In the genomic region with DNA sequence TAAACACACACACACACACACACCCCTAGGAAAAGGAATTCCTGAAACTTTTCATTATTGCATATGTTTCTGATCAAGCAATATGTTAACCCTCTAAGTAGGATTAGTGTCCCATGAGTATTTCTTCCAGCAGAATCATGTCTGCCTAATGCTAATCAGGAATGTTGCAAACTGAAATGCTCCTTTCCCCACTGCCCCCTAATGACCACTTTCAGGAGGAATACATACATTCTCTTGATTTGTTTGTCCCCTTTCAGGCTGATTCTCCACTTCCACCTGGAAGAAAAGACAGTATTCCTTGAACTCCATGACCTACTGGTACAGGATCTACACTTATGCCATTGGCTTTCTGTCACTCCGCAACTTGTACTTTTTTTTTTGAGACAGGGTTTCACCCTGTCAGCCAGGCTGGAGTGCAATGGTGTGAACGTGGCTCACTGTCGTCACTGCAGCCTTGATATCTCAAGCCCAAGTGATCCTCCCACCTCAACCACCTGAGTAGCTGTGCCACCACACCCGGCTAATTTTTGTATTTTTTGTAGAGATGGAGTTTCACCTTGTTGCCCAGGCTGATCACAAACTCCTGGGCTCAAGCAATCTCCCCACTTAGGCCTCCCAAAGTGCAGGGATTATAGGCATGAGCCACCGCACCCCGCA, we compare ENCODE assay signal across 18 cellular contexts. TPM values are rescaled to one million over a fixed set of nuclear protein-coding genes. Genes with fewer than 3 reads are reported as not detected.
A peak's percentile ranks its signal among the peaks of the same experiment; 100 is the strongest.
DNase-seq lines count a peak whose midpoint lies in the region; ATAC-seq and TF ChIP-seq lines count a peak whose summit lies in the region.
"Had no signal": no experiment of that assay in that cellular context is flagged by ENCODE, and none has a peak within 500 bp of the region (broad histone marks: within the 10 kb centered on the region; RNA-seq: fewer than 3 reads in every experiment).

No MANE protein-coding gene starts in this region.

- H3K27ac Mint-ChIP-seq in endodermal cell, result peak overlapping the region; percentile 36
- peak overlapping the region; percentile 64 for H3K27ac Mint-ChIP-seq in stimulated activated memory B cell treated with anti-CD40 and anti-IgM and Interleukin-4, amounts not matched to agents 10 μg/mL and 1 μg/mL and 100 μg/mL, for 72 hours

- H3K4me1 ChIP-seq in OCI-LY3 (ENCODE audit: low read length) (peaks cover 45% of the 10 kb centered on the region), endodermal cell (ENCODE audit: control insufficient read depth, insufficient read depth, low read length) (no peaks in the 10 kb centered on the region)

- 90 to 98% methylated on average over 6 of the region's 6 CpGs for WGBS in endodermal cell (ENCODE audit: insufficient coverage in 1 of 2, insufficient read length in 1 of 2), 2 experiments

- H3K9ac ChIP-seq in OCI-LY3 (ENCODE audit: low read length), result no peak overlapping the region
- H3K9ac ChIP-seq in endodermal cell (ENCODE audit: extremely low read depth, low read length, poor library complexity, severe bottlenecking), result no peak overlapping the region
- H3K9ac ChIP-seq: KMS-11 had no signal

- no peak overlapping the region for H3K4me2 ChIP-seq in OCI-LY3 (ENCODE audit: low read length)
- H3K4me2 ChIP-seq: KMS-11 had no signal

- peaks cover 36% of the 10 kb centered on the region for H3K36me3 Mint-ChIP-seq in endodermal cell (ENCODE audit: low read depth)
- peaks cover 44% of the 10 kb centered on the region for H3K36me3 Mint-ChIP-seq in stimulated activated memory B cell treated with anti-CD40 and anti-IgM and Interleukin-4, amounts not matched to agents 10 μg/mL and 1 μg/mL and 100 μg/mL, for 72 hours

- DNase-seq in left ventricle myocardium superior, result no peak
- no peak for DNase-seq in cardiac septum (ENCODE audit: low spot score)
- no peak for DNase-seq in endodermal cell
- DNase-seq in glomerular visceral epithelial cell (ENCODE audit: extremely low spot score), result no peak
- DNase-seq: ACHN; CD8-positive, alpha-beta memory T cell; GF-D8; GOT3; MG63; NCI-H1092 treated with DMSO at 0.1 percent for 48 hours; NCI-H1694; NCI-H446; SHP77 had no signal

- H3K9me3 ChIP-seq in OCI-LY3 (ENCODE audit: insufficient read depth, low read length), result no peaks in the 10 kb centered on the region
- no peaks in the 10 kb centered on the region for H3K9me3 ChIP-seq in endodermal cell (ENCODE audit: control insufficient read depth, low read length)
- H3K9me3 ChIP-seq: MG63 had no signal

- H3K4me3 ChIP-seq in OCI-LY3 (ENCODE audit: low read length) (no peak overlapping the region), endodermal cell (ENCODE audit: low read length) (no peak overlapping the region)
- H3K4me3 ChIP-seq: MG63 had no signal

- H3K27me3 ChIP-seq in OCI-LY3 (ENCODE audit: low read depth, low read length) (no peaks in the 10 kb centered on the region), endodermal cell (ENCODE audit: control insufficient read depth, insufficient read depth, low read length, poor library complexity, severe bottlenecking) (no peaks in the 10 kb centered on the region)
- H3K27me3 ChIP-seq: MG63 had no signal

- no peaks in the 10 kb centered on the region for H4K20me1 ChIP-seq in OCI-LY3 (ENCODE audit: insufficient read depth, low read length)

- peaks cover 6% of the 10 kb centered on the region for H3K4me1 Mint-ChIP-seq in endodermal cell
- H3K4me1 Mint-ChIP-seq in stimulated activated memory B cell treated with anti-CD40 and anti-IgM and Interleukin-4, amounts not matched to agents 10 μg/mL and 1 μg/mL and 100 μg/mL, for 72 hours, result peaks cover 39% of the 10 kb centered on the region

- no peak overlapping the region for H2AFZ ChIP-seq in OCI-LY3 (ENCODE audit: low read depth, low read length)

- no peaks in the 10 kb centered on the region for H3K9me3 Mint-ChIP-seq in endodermal cell
- H3K9me3 Mint-ChIP-seq in stimulated activated memory B cell treated with anti-CD40 and anti-IgM and Interleukin-4, amounts not matched to agents 10 μg/mL and 1 μg/mL and 100 μg/mL, for 72 hours, result no peaks in the 10 kb centered on the region
- H3K9me3 Mint-ChIP-seq: CD8-positive, alpha-beta memory T cell had no signal

- no peak overlapping the region for H3K4me3 Mint-ChIP-seq in endodermal cell
- peak overlapping the region; percentile 19 for H3K4me3 Mint-ChIP-seq in stimulated activated memory B cell treated with anti-CD40 and anti-IgM and Interleukin-4, amounts not matched to agents 10 μg/mL and 1 μg/mL and 100 μg/mL, for 72 hours
- H3K4me3 Mint-ChIP-seq: CD8-positive, alpha-beta memory T cell had no signal

- ATAC-seq in left ventricle myocardium superior (peak; percentile 37), GM21825 (IDR thresholded peaks at IDR 0.05; ENCODE audit: unreplicated experiment) (no peak)
- ATAC-seq in stimulated activated memory B cell treated with anti-CD40 and anti-IgM and Interleukin-4, amounts not matched to agents 10 μg/mL and 1 μg/mL and 100 μg/mL, for 72 hours, result peak; percentile 79
- ATAC-seq: Panc1 had no signal

- no peaks in the 10 kb centered on the region for H3K79me2 ChIP-seq in OCI-LY3 (ENCODE audit: low read length)

- H3K27ac ChIP-seq in OCI-LY3 (ENCODE audit: low read length) (0 out of 2 replicates have a peak overlapping the region, but pooled peaks have one; percentile 6), endodermal cell (ENCODE audit: low read depth, low read length) (no peak overlapping the region)
- H3K27ac ChIP-seq: KMS-11 had no signal

- intact Hi-C loops in left ventricle myocardium superior (cut with micrococcal nuclease) (no loop called here), cardiac septum (cut with DNase I) (no loop called here)

- TF ChIP-seq CTCF in OCI-LY3 (IDR thresholded peaks at IDR 0.05; ENCODE audit: low read depth, low read length) (no peak), endodermal cell (conservative IDR thresholded peaks at IDR 0.05) (peak; percentile 54)

- H3K36me3 ChIP-seq in OCI-LY3 (replicated peaks; ENCODE audit: low read depth, low read length) (peaks cover 10% of the 10 kb centered on the region), endodermal cell (ENCODE audit: control insufficient read depth, insufficient read depth, low read length) (peaks cover 33% of the 10 kb centered on the region)

- no peaks in the 10 kb centered on the region for H3K27me3 Mint-ChIP-seq in endodermal cell (ENCODE audit: insufficient read depth)
- H3K27me3 Mint-ChIP-seq in stimulated activated memory B cell treated with anti-CD40 and anti-IgM and Interleukin-4, amounts not matched to agents 10 μg/mL and 1 μg/mL and 100 μg/mL, for 72 hours, result no peaks in the 10 kb centered on the region
- H3K27me3 Mint-ChIP-seq: CD8-positive, alpha-beta memory T cell had no signal

RNA-seq across cellular contexts. Expression of a gene that starts 56.7 kb away (rescaled TPM):
- 7.7 TPM for total RNA-seq in left ventricle myocardium superior
- 11.5 TPM for total RNA-seq in cardiac septum
- total RNA-seq in endodermal cell, result 10 to 100 TPM; 21.2 to 23.0 TPM
- 12.9 TPM for polyA plus RNA-seq in endodermal cell (2013, experiment 1 of 2)
- polyA plus RNA-seq in endodermal cell (2013, experiment 2 of 2), result 12.8 TPM
